Comparison of ENCODE assay signal across 28 cellular contexts in genomic region chr21:36602735-36603134, GRCh38.
"Had no signal": no experiment of that assay in that cellular context is flagged by ENCODE, and none has a peak within 500 bp of the region (broad histone marks: within the 10 kb centered on the region; RNA-seq: fewer than 3 reads in every experiment).

No MANE protein-coding gene starts in this region.

- H3K27me3 ChIP-seq: colonic mucosa, hepatocyte had no signal

- H3K4me1 ChIP-seq: breast epithelium, colonic mucosa, esophagus muscularis mucosa, lower lobe of right lung, sigmoid colon, upper lobe of right lung had no signal

- H3K4me3 Mint-ChIP-seq: activated T-helper 17 cell treated with anti-CD3 and anti-CD28 coated beads, Interleukin-2, amount 50 U/mL, for 72 hours; immature natural killer cell; naive B cell; stimulated activated naive B cell treated with anti-CD40 and anti-IgM and Interleukin-4, amounts not matched to agents 10 μg/mL and 1 μg/mL and 100 μg/mL, for 72 hours; T-helper 2 cell treated with Interferon-gamma antibody and Interleukin-4, amounts not matched to agents 5 μg/mL and 100 μg/mL, for 36 hours had no signal

- H3K9me3 ChIP-seq: colonic mucosa, thoracic aorta, upper lobe of right lung had no signal

- H3K9me3 Mint-ChIP-seq: activated T-helper 17 cell treated with anti-CD3 and anti-CD28 coated beads, Interleukin-2, amount 50 U/mL, for 72 hours; T-helper 2 cell treated with Interferon-gamma antibody and Interleukin-4, amounts not matched to agents 5 μg/mL and 100 μg/mL, for 36 hours had no signal

- H3K4me1 Mint-ChIP-seq: activated T-helper 17 cell treated with anti-CD3 and anti-CD28 coated beads, Interleukin-2, amount 50 U/mL, for 72 hours; immature natural killer cell; naive B cell; stimulated activated naive B cell treated with anti-CD40 and anti-IgM and Interleukin-4, amounts not matched to agents 10 μg/mL and 1 μg/mL and 100 μg/mL, for 72 hours had no signal

- ATAC-seq: activated T-helper 17 cell treated with anti-CD3 and anti-CD28 coated beads, Interleukin-2, amount 50 U/mL, for 72 hours; left lobe of liver; lower lobe of right lung; SK-N-SH treated with all-trans-retinoic acid at 6 μM for 48 hours; stimulated activated naive B cell treated with anti-CD40 and anti-IgM and Interleukin-4, amounts not matched to agents 10 μg/mL and 1 μg/mL and 100 μg/mL, for 72 hours; upper lobe of right lung had no signal

- H3K27ac ChIP-seq: breast epithelium, colonic mucosa, dorsolateral prefrontal cortex, esophagus muscularis mucosa, hepatocyte, lower lobe of right lung, sigmoid colon, thoracic aorta, upper lobe of right lung, WERI-Rb-1 had no signal

- FAIRE-seq: frontal cortex had no signal

- H3K4me3 ChIP-seq: breast epithelium, colonic mucosa, dorsolateral prefrontal cortex, esophagus muscularis mucosa, hepatocyte, lower lobe of right lung, sigmoid colon, smooth muscle cell, thoracic aorta, upper lobe of right lung had no signal

- H3K36me3 ChIP-seq: breast epithelium, colonic mucosa, esophagus muscularis mucosa, lower lobe of right lung, sigmoid colon, thoracic aorta, upper lobe of right lung, WERI-Rb-1 had no signal

- H3K27ac Mint-ChIP-seq: activated T-helper 17 cell treated with anti-CD3 and anti-CD28 coated beads, Interleukin-2, amount 50 U/mL, for 72 hours; immature natural killer cell; naive B cell; stimulated activated naive B cell treated with anti-CD40 and anti-IgM and Interleukin-4, amounts not matched to agents 10 μg/mL and 1 μg/mL and 100 μg/mL, for 72 hours; T-helper 2 cell treated with Interferon-gamma antibody and Interleukin-4, amounts not matched to agents 5 μg/mL and 100 μg/mL, for 36 hours had no signal

- DNase-seq: activated CD4-positive, alpha-beta T cell treated with anti-CD3 and anti-CD28 coated beads, Interleukin-2, amount 50 U/mL, for 48 hours; activated CD4-positive, CD25-positive, alpha-beta regulatory T cell treated with anti-CD3 and anti-CD28 coated beads, Interleukin-2, amount 50 U/mL, for 72 hours; activated naive CD4-positive, alpha-beta T cell treated with anti-CD3 and anti-CD28 coated beads, Interleukin-2, amount 50 U/mL, for 16 hours; amniotic stem cell; colonic mucosa; dorsolateral prefrontal cortex; glutamatergic neuron; immature natural killer cell; lower lobe of right lung; mesendoderm; naive B cell; retina; sigmoid colon; stimulated activated CD4-positive, alpha-beta T cell treated with anti-CD3 and anti-CD28 coated beads, Interleukin-15, amount 100 ng/mL, for 24 hours; stimulated activated CD8-positive, alpha-beta memory T cell treated with anti-CD3 and anti-CD28 coated beads, Interleukin-4, amount 100 ng/mL, for 48 hours; stimulated activated naive B cell treated with anti-CD40 and anti-IgM and Interleukin-4, amounts not matched to agents 10 μg/mL and 1 μg/mL and 100 μg/mL, for 72 hours; upper lobe of right lung; WERI-Rb-1 had no signal
